In the genomic region with DNA sequence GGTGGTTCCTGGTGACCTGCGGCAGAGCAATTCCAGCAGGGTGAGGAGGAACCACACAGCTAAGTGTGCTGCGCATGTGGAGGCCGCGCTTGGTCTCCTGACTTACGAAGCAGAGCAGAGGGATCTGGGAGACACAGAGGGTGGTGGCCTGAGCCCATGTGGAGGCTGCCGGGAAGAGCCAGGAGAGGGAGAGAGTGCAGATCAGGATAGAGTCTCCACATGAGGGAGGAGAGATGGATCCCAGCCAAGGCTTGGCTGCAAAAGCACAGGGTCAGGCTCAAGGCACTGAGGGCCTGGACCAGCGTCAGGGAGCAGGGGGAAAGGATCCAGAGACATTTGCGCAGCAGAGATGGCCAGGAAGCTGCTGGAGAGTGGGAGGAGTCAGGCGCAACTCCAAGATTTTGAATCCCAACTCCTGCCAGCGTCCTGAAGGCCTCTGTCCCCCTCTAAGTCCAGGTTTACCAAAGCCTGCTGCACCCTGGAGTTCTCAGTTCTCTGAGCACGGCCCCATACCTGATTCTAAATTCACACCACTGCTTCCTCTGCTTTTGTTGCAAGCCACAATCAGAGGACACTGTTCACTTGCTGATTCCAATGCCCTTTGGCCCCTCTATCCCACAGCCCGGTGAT, we compare ENCODE assay signal across 10 cellular contexts. TPM values are rescaled to one million over a fixed set of nuclear protein-coding genes. Genes with fewer than 3 reads are reported as not detected.
DNase-seq lines count a peak whose midpoint lies in the region; ATAC-seq and TF ChIP-seq lines count a peak whose summit lies in the region.
"Had no signal": no experiment of that assay in that cellular context is flagged by ENCODE, and none has a peak within 500 bp of the region (broad histone marks: within the 10 kb centered on the region; RNA-seq: fewer than 3 reads in every experiment).

No MANE protein-coding gene starts in this region.

- no peaks in the 10 kb centered on the region for H3K36me3 ChIP-seq in colonic mucosa
- H3K36me3 ChIP-seq in left lung = no peaks in the 10 kb centered on the region
- H3K36me3 ChIP-seq in subcutaneous abdominal adipose tissue (ENCODE audit: control insufficient read depth in 5 of 5, insufficient read depth in 5 of 5, low read length in 5 of 5) = no peaks in the 10 kb centered on the region

- H3K9me3 ChIP-seq in colonic mucosa (no peaks in the 10 kb centered on the region), left lung (no peaks in the 10 kb centered on the region), subcutaneous abdominal adipose tissue (ENCODE audit: control insufficient read depth in 5 of 5, low read length in 5 of 5) (no peaks in the 10 kb centered on the region)

- CTCF ChIA-PET in activated CD8-positive, alpha-beta memory T cell treated with anti-CD3 and anti-CD28 coated beads, Interleukin-2, amount 10 ng/mL, durations not matched to agents 7 days and 5 days (lab: Charles Lee) = interaction anchor here (0.8 to 8.2 kb wide), 3 partner anchors 17 to 41 kb away, joined by 3 to 36 read pairs (median 6); no protein-coding TSS in a partner anchor

- intact Hi-C loops in colonic mucosa (cut with DNase I) (no loop called here), left lung (cut with DNase I) (no loop called here)

- peak; percentile 65 for DNase-seq in HFF-Myc (ENCODE audit: extremely low read depth, low read depth)
- DNase-seq in colonic mucosa = peak; percentile 76
- peak in 1 of 2 donors; percentile 71 for DNase-seq in left lung
- no peak for DNase-seq in activated CD8-positive, alpha-beta memory T cell treated with anti-CD3 and anti-CD28 coated beads, Interleukin-2, amount 10 ng/mL, durations not matched to agents 7 days and 5 days
- DNase-seq in SIG-M5 treated with dmso at 0.1 percent for 504 hours (lab: John Stamatoyannopoulos, UW; ENCODE audit: unreplicated experiment) = no peak

- no peak overlapping the region for H3K4me3 Mint-ChIP-seq in activated CD8-positive, alpha-beta memory T cell treated with anti-CD3 and anti-CD28 coated beads, Interleukin-2, amount 10 ng/mL, durations not matched to agents 7 days and 5 days

- H3K4me1 Mint-ChIP-seq in activated CD8-positive, alpha-beta memory T cell treated with anti-CD3 and anti-CD28 coated beads, Interleukin-2, amount 10 ng/mL, durations not matched to agents 7 days and 5 days = peaks cover 23% of the 10 kb centered on the region

- H3K27me3 ChIP-seq in colonic mucosa (no peaks in the 10 kb centered on the region), left lung (no peaks in the 10 kb centered on the region), subcutaneous abdominal adipose tissue (ENCODE audit: control insufficient read depth in 5 of 5, insufficient read depth in 4 of 5, low read length in 5 of 5) (no peaks in the 10 kb centered on the region)

- H3K4me1 ChIP-seq in colonic mucosa (no peaks in the 10 kb centered on the region), left lung (peaks cover 4 to 21% of the 10 kb centered on the region in 2 donors), subcutaneous abdominal adipose tissue (ENCODE audit: control insufficient read depth in 5 of 5, insufficient read depth in 5 of 5, low read length in 5 of 5) (peaks cover 4 to 23% (median 14%) of the 10 kb centered on the region in 5 donors)

- no peaks in the 10 kb centered on the region for H3K9me3 Mint-ChIP-seq in activated CD8-positive, alpha-beta memory T cell treated with anti-CD3 and anti-CD28 coated beads, Interleukin-2, amount 10 ng/mL, durations not matched to agents 7 days and 5 days (ENCODE audit: low read depth)

- peak overlapping the region; percentile 12 for H3K27ac ChIP-seq in colonic mucosa
- peak overlapping the region; percentile 46 to 53 for H3K27ac ChIP-seq in left lung
- H3K27ac ChIP-seq in subcutaneous abdominal adipose tissue (ENCODE audit: low read depth, low read length) = peak overlapping the region; percentile 52

- H3K9ac ChIP-seq in colonic mucosa (ENCODE audit: low read depth in 2 of 2, low read length in 2 of 2) = peak overlapping the region in 1 of 2 donors; percentile 32
- peak overlapping the region in 2 of 5 donors; percentile 48 to 49 for H3K9ac ChIP-seq in subcutaneous abdominal adipose tissue (ENCODE audit: low read length in 5 of 5)

- H3K27ac Mint-ChIP-seq in activated CD8-positive, alpha-beta memory T cell treated with anti-CD3 and anti-CD28 coated beads, Interleukin-2, amount 10 ng/mL, durations not matched to agents 7 days and 5 days = no peak overlapping the region
- H3K27ac Mint-ChIP-seq: progenitor cell of endocrine pancreas had no signal

- no peaks in the 10 kb centered on the region for H3K36me3 Mint-ChIP-seq in activated CD8-positive, alpha-beta memory T cell treated with anti-CD3 and anti-CD28 coated beads, Interleukin-2, amount 10 ng/mL, durations not matched to agents 7 days and 5 days

- H3K4me3 ChIP-seq in HFF-Myc (replicated peaks; ENCODE audit: low read depth, low read length) (no peak overlapping the region), colonic mucosa (no peak overlapping the region), left lung (no peak overlapping the region), subcutaneous abdominal adipose tissue (ENCODE audit: low read depth in 1 of 5, low read length in 5 of 5) (peak overlapping the region in 1 of 5 donors; percentile 36)

- H3K27me3 Mint-ChIP-seq in activated CD8-positive, alpha-beta memory T cell treated with anti-CD3 and anti-CD28 coated beads, Interleukin-2, amount 10 ng/mL, durations not matched to agents 7 days and 5 days = no peaks in the 10 kb centered on the region

- TF ChIP-seq CTCF in HFF-Myc (IDR thresholded peaks at IDR 0.05; ENCODE audit: low read depth, low read length, missing control alignments) (no peak), colonic mucosa (IDR thresholded peaks at IDR 0.05) (no peak), left lung (IDR thresholded peaks at IDR 0.05) (no peak)

- ATAC-seq in left lung = peak; percentile 82
- no peak for ATAC-seq in GM18520 (IDR thresholded peaks at IDR 0.05; ENCODE audit: unreplicated experiment)
- ATAC-seq in HG03175 (IDR thresholded peaks at IDR 0.05; ENCODE audit: unreplicated experiment) = no peak
- no peak for ATAC-seq in activated CD8-positive, alpha-beta memory T cell treated with anti-CD3 and anti-CD28 coated beads, Interleukin-2, amount 10 ng/mL, durations not matched to agents 7 days and 5 days
- ATAC-seq: Panc1 had no signal

RNA-seq across cellular contexts. Expression of gene MLLT6, which starts 11.3 kb away (rescaled TPM):
- total RNA-seq in colonic mucosa (100 to 1,000 TPM in 1 of 2 donors, 10 to 100 TPM in 1; 74.1 to 109 TPM), left lung (100 to 1,000 TPM in 1 of 2 donors, 10 to 100 TPM in 1; 80.0 to 102 TPM)
- total RNA-seq in activated CD8-positive, alpha-beta memory T cell treated with anti-CD3 and anti-CD28 coated beads, Interleukin-2, amount 10 ng/mL, durations not matched to agents 7 days and 5 days = 100 to 1,000 TPM; 223 to 247 TPM

RNA-seq across cellular contexts. Expression of gene EPOP, which starts 19.1 kb away (rescaled TPM):
- total RNA-seq in colonic mucosa (1 to 10 TPM; 1.1 to 1.8 TPM), left lung (1 to 10 TPM; 1.5 to 2.1 TPM)
- 10 to 100 TPM; 10.4 to 20.1 TPM for total RNA-seq in activated CD8-positive, alpha-beta memory T cell treated with anti-CD3 and anti-CD28 coated beads, Interleukin-2, amount 10 ng/mL, durations not matched to agents 7 days and 5 days

RNA-seq across cellular contexts. Expression of gene CISD3, which starts 36.3 kb away (rescaled TPM):
- total RNA-seq in colonic mucosa = 100 to 1,000 TPM in 1 of 2 donors, 10 to 100 TPM in 1; 82.2 to 152 TPM
- total RNA-seq in left lung = 10 to 100 TPM; 32.9 to 49.2 TPM
- 10 to 100 TPM; 51.3 to 54.3 TPM for total RNA-seq in activated CD8-positive, alpha-beta memory T cell treated with anti-CD3 and anti-CD28 coated beads, Interleukin-2, amount 10 ng/mL, durations not matched to agents 7 days and 5 days

RNA-seq across cellular contexts. Expression of gene PCGF2, which starts 54.3 kb away (rescaled TPM):
- total RNA-seq in colonic mucosa = 10 to 100 TPM; 27.2 to 45.5 TPM
- 10 to 100 TPM; 40.0 to 49.5 TPM for total RNA-seq in left lung
- total RNA-seq in activated CD8-positive, alpha-beta memory T cell treated with anti-CD3 and anti-CD28 coated beads, Interleukin-2, amount 10 ng/mL, durations not matched to agents 7 days and 5 days = 1 to 10 TPM; 2.1 to 2.5 TPM

RNA-seq across cellular contexts. Expression of gene PSMB3, which starts 58.7 kb away (rescaled TPM):
- total RNA-seq in colonic mucosa = 100 to 1,000 TPM; 160 to 253 TPM
- 100 to 1,000 TPM; 123 to 191 TPM for total RNA-seq in left lung
- 100 to 1,000 TPM; 246 to 303 TPM for total RNA-seq in activated CD8-positive, alpha-beta memory T cell treated with anti-CD3 and anti-CD28 coated beads, Interleukin-2, amount 10 ng/mL, durations not matched to agents 7 days and 5 days

Comparison
In these comparisons a context has a peak if more than half of its experiments do, and no peak if none do; other contexts are left out.
1. DNase-seq: peak in HFF-Myc (single experiment) and colonic mucosa (single experiment); none in activated CD8-positive, alpha-beta memory T cell treated with anti-CD3 and anti-CD28 coated beads, Interleukin-2, amount 10 ng/mL, durations not matched to agents 7 days and 5 days (single experiment) and SIG-M5 treated with dmso at 0.1 percent for 504 hours (single experiment).
2. Peak in every context shown above with its lines, with median percentiles within 50 percentile points of each other: H3K27ac ChIP-seq.